ENCODE assay signal across 12 cellular contexts in genomic region chr11:64861227-64861970, GRCh38. TPM values are rescaled to one million over a fixed set of nuclear protein-coding genes. Genes with fewer than 3 reads are reported as not detected.
A peak's percentile ranks its signal among the peaks of the same experiment; 100 is the strongest.
DNase-seq lines count a peak whose midpoint lies in the region; ATAC-seq, FAIRE-seq and TF ChIP-seq lines count a peak whose summit lies in the region.
"Had no signal": no experiment of that assay in that cellular context is flagged by ENCODE, and none has a peak within 500 bp of the region (broad histone marks: within the 10 kb centered on the region; RNA-seq: fewer than 3 reads in every experiment).

No MANE protein-coding gene starts in this region.

- H3K79me2 ChIP-seq in HepG2 (ENCODE audit: insufficient read depth, low read length): peaks cover 28% of the 10 kb centered on the region

- H3K4me3 Mint-ChIP-seq in T-cell: peak overlapping the region; percentile 70 to 82 (median 71)
- H3K4me3 Mint-ChIP-seq: neural crest cell had no signal

- H4K20me1 ChIP-seq in HepG2 (ENCODE audit: insufficient read depth, low read length): no peaks in the 10 kb centered on the region

- H3K27ac ChIP-seq in right atrium auricular region (peak overlapping the region; percentile 91 to 96), HepG2 (ENCODE audit: extremely low read length, insufficient read depth, low read length) (peak overlapping the region; percentile 18), vagina (peak overlapping the region; percentile 86)

- H3K4me1 Mint-ChIP-seq in T-cell: peaks cover 86 to 94% (median 90%) of the 10 kb centered on the region in 3 donors

- no peak overlapping the region for H3K4me2 ChIP-seq in HepG2 (ENCODE audit: low read depth, low read length)

- TF ChIP-seq CTCF in right atrium auricular region (IDR thresholded peaks at IDR 0.05) (no peak), HepG2 (CRISPR knock-in tag; IDR thresholded peaks at IDR 0.05) (no peak), vagina (IDR thresholded peaks at IDR 0.05) (no peak)

- 73% methylated on average over 6 of the region's 6 CpGs for WGBS in HepG2 (ENCODE audit: low lambda C conversion rate)

- H3K4me3 ChIP-seq in right atrium auricular region (no peak overlapping the region), HepG2 (replicated peaks in 1 of 3; ENCODE audit: insufficient read depth in 1 of 3, low read depth in 2 of 3, low read length in 3 of 3) (no peak overlapping the region), vagina (no peak overlapping the region)

- BruUV-seq in HepG2 (replicated peaks; lab: Mats Ljungman, UMichigan): no TSS peak

- ATAC-seq in T-cell (replicated peaks in 1 of 4) (peak in 1 of 4 experiments; percentile 22), HepG2 (peak; percentile 37), HG03159 (IDR thresholded peaks at IDR 0.05; ENCODE audit: unreplicated experiment) (no peak), esophagus mucosa (no peak)

- TF ChIP-seq EP300 in HepG2 (IDR thresholded peaks at IDR 0.05; ENCODE audit: low read depth in 2 of 2, low read length in 2 of 2) (no peak), HepG2 (CRISPR knock-in tag; IDR thresholded peaks at IDR 0.05; ENCODE audit: borderline replicate concordance) (no peak)

- CTCF ChIA-PET in T-cell (lab: Charles Lee): interaction anchor here in 1 of 2 donors (1.5 to 1.7 kb wide), 2 partner anchors 8 to 12 kb away, joined by 4 to 9 read pairs; no protein-coding TSS in a partner anchor
- CTCF ChIA-PET in HepG2 (lab: Yijun Ruan, JAX; ENCODE audit: low intra/inter-chr PET ratio, low total read pairs): no interaction called here

- no peak for FAIRE-seq in HepG2 (lab: Jason Lieb, UNC)

- H3K4me1 ChIP-seq in right atrium auricular region: peaks cover 3 to 96% of the 10 kb centered on the region in 2 donors
- peaks cover 46% of the 10 kb centered on the region for H3K4me1 ChIP-seq in HepG2 (ENCODE audit: insufficient read depth, low read length)
- peaks cover 61% of the 10 kb centered on the region for H3K4me1 ChIP-seq in vagina

- no peak overlapping the region for H3K9ac ChIP-seq in HepG2 (ENCODE audit: insufficient read depth, low read depth, low read length)

- H3K36me3 ChIP-seq in right atrium auricular region (peaks cover 17% of the 10 kb centered on the region), HepG2 (replicated peaks in 1 of 2; ENCODE audit: control insufficient read depth in 1 of 2, insufficient read depth in 2 of 2, low read length in 2 of 2) (peaks cover 7 to 30% of the 10 kb centered on the region in 2 experiments; a peak in 4 of 5 replicates), vagina (peaks cover 0 to 21% of the 10 kb centered on the region in 2 donors)

- POLR2A ChIA-PET in T-cell (lab: Charles Lee) (interaction anchor here (0.6 to 3.0 kb wide), 3 partner anchors 12 to 14 kb away, joined by 3 to 24 read pairs (median 4); no protein-coding TSS in a partner anchor), HepG2 (lab: Yijun Ruan, JAX) (interaction anchor here (1.0 to 2.7 kb wide), 2 partner anchors 9 to 11 kb away, joined by 4 to 10 read pairs; no protein-coding TSS in a partner anchor)

- H3K36me3 Mint-ChIP-seq in T-cell: peaks cover 25% of the 10 kb centered on the region

- no peak for TF ChIP-seq RAD21 in HepG2 (CRISPR knock-in tag; IDR thresholded peaks at IDR 0.05)

- H3K9me3 Mint-ChIP-seq in T-cell: no peaks in the 10 kb centered on the region
- H3K9me3 Mint-ChIP-seq: neural crest cell had no signal

- no peak for TF ChIP-seq POLR2A in HepG2 (IDR thresholded peaks at IDR 0.05; ENCODE audit: insufficient read depth in 1 of 2, low read depth in 2 of 2, low read length in 2 of 2)
- TF ChIP-seq POLR2A in vagina (IDR thresholded peaks at IDR 0.05): no peak

- H3K9me3 ChIP-seq in right atrium auricular region (no peaks in the 10 kb centered on the region), HepG2 (ENCODE audit: low read length) (no peaks in the 10 kb centered on the region), vagina (no peaks in the 10 kb centered on the region)

- in situ Hi-C loops in HepG2 (cut with HindIII; ENCODE audit: extremely low pct_ligation_motif_present, low pct_unique_long_range_greater_than_20kb): no loop called here

- no peaks in the 10 kb centered on the region for H3K27me3 Mint-ChIP-seq in T-cell

- H2AFZ ChIP-seq in HepG2 (ENCODE audit: low read length): no peak overlapping the region

- intact Hi-C loops in cardiac septum (cut with DNase I): no loop called here
- intact Hi-C loops in HepG2 (cut with micrococcal nuclease; ENCODE audit: unreplicated experiment): no loop called here
- intact Hi-C loops in vagina (cut with DNase I): no loop called here

- H3K27ac Mint-ChIP-seq in T-cell: peak overlapping the region; percentile 97 to 99

- H3K27me3 ChIP-seq in right atrium auricular region (no peaks in the 10 kb centered on the region), HepG2 (ENCODE audit: control insufficient read depth in 1 of 2, insufficient read depth in 2 of 2, low read length in 2 of 2) (no peaks in the 10 kb centered on the region), vagina (no peaks in the 10 kb centered on the region)

- DNase-seq in right atrium auricular region (ENCODE audit: low spot score) (no peak), cardiac septum (ENCODE audit: low spot score) (no peak), T-cell (peak in 2 of 34 experiments; percentile 40 to 43), HepG2 (ENCODE audit: low spot score) (no peak), vagina (ENCODE audit: extremely low spot score in 2 of 2) (no peak), NCI-H524 (lab: John Stamatoyannopoulos, UW) (no peak)
- DNase-seq: activated CD4-positive, alpha-beta T cell treated with anti-CD3 and anti-CD28 coated beads for 48 hours; cerebellar nuclear complex; hippocampal formation had no signal

RNA-seq across cellular contexts. Expression of gene CDC42BPG, which starts 16.9 kb away (rescaled TPM):
- total RNA-seq in right atrium auricular region (1 to 10 TPM in 1 of 2 donors, under 1 TPM in 1; 0.33 to 1.0 TPM), cardiac septum (1.2 TPM), T-cell (10 to 100 TPM in 1 of 5 donors, 1 to 10 TPM in 4; 7.4 to 10.5 (median 9.1) TPM), HepG2 (2016; rRNA removed; fragmentation: Illumina TruSeq; extraction: Trizol) (0.77 and 1.4 TPM in 2 replicates), vagina (13.0 TPM), esophagus mucosa (20.5 TPM)
- 0.10 and 0.35 TPM in 2 replicates for total RNA-seq in HepG2 (2016; cell fraction: cytosol; rRNA removed; fragmentation: Illumina TruSeq; extraction: Trizol; ENCODE audit: low read depth)
- total RNA-seq in HepG2 (2016; cell fraction: insoluble cytoplasmic fraction; rRNA removed; fragmentation: Illumina TruSeq; extraction: Trizol): 0.42 and 1.4 TPM in 2 replicates
- 0.37 and 0.38 TPM in 2 replicates for total RNA-seq in HepG2 (2016; cell fraction: membrane; rRNA removed; fragmentation: Illumina TruSeq; extraction: Trizol)
- 1.8 and 2.0 TPM in 2 replicates for total RNA-seq in HepG2 (2016; cell fraction: nucleus; rRNA removed; fragmentation: Illumina TruSeq; extraction: Trizol)
- polyA plus RNA-seq in HepG2 (2011; rRNA removed): 0.55 and 0.99 TPM in 2 replicates
- 0.34 and 0.54 TPM in 2 replicates for polyA plus RNA-seq in HepG2 (2011; cell fraction: cytosol; rRNA removed)
- 6.3 and 7.3 TPM in 2 replicates for polyA plus RNA-seq in HepG2 (2011; cell fraction: nucleus; rRNA removed)
- polyA plus RNA-seq in HepG2 (2012): 1.2 and 1.3 TPM in 2 replicates
- polyA plus RNA-seq in HepG2 (2016; cell fraction: cytosol; fragmentation: Illumina TruSeq; extraction: Trizol; ENCODE audit: low read depth): 0.06 and 0.11 TPM in 2 replicates
- 0.63 and 0.75 TPM in 2 replicates for polyA plus RNA-seq in HepG2 (2016; cell fraction: insoluble cytoplasmic fraction; fragmentation: Illumina TruSeq; extraction: Trizol; ENCODE audit: low read depth)
- polyA plus RNA-seq in HepG2 (2016; cell fraction: membrane; fragmentation: Illumina TruSeq; extraction: Trizol; ENCODE audit: low read depth): 0.24 and 0.70 TPM in 2 replicates
- 4.9 and 5.6 TPM in 2 replicates for polyA plus RNA-seq in HepG2 (2016; cell fraction: nucleus; fragmentation: Illumina TruSeq; extraction: Trizol; ENCODE audit: insufficient read depth, low read depth)
- polyA minus RNA-seq in HepG2 (2011; rRNA and poly(A)+ RNA removed; ENCODE audit: low replicate concordance): 1.3 and 2.7 TPM in 2 replicates
- 0.59 and 1.6 TPM in 2 replicates for polyA minus RNA-seq in HepG2 (2011; cell fraction: cytosol; rRNA and poly(A)+ RNA removed)
- polyA minus RNA-seq in HepG2 (2011; cell fraction: nucleus; rRNA and poly(A)+ RNA removed): 1.9 and 4.0 TPM in 2 replicates

RNA-seq across cellular contexts. Expression of gene EHD1, which starts 17.0 kb away (rescaled TPM):
- total RNA-seq in right atrium auricular region (10 to 100 TPM; 29.5 to 34.1 TPM), cardiac septum (50.9 TPM), T-cell (100 to 1,000 TPM; 126 to 286 (median 269) TPM), HepG2 (2016; rRNA removed; fragmentation: Illumina TruSeq; extraction: Trizol) (22.0 and 26.6 TPM in 2 replicates), vagina (61.6 TPM), esophagus mucosa (25.6 TPM)
- 8.1 and 9.7 TPM in 2 replicates for total RNA-seq in HepG2 (2016; cell fraction: cytosol; rRNA removed; fragmentation: Illumina TruSeq; extraction: Trizol; ENCODE audit: low read depth)
- total RNA-seq in HepG2 (2016; cell fraction: insoluble cytoplasmic fraction; rRNA removed; fragmentation: Illumina TruSeq; extraction: Trizol): 22.9 and 29.1 TPM in 2 replicates
- 11.0 and 11.5 TPM in 2 replicates for total RNA-seq in HepG2 (2016; cell fraction: membrane; rRNA removed; fragmentation: Illumina TruSeq; extraction: Trizol)
- 16.8 and 19.6 TPM in 2 replicates for total RNA-seq in HepG2 (2016; cell fraction: nucleus; rRNA removed; fragmentation: Illumina TruSeq; extraction: Trizol)
- 23.6 and 29.4 TPM in 2 replicates for polyA plus RNA-seq in HepG2 (2011; rRNA removed)
- 20.8 and 31.1 TPM in 2 replicates for polyA plus RNA-seq in HepG2 (2011; cell fraction: cytosol; rRNA removed)
- 42.3 and 43.0 TPM in 2 replicates for polyA plus RNA-seq in HepG2 (2011; cell fraction: nucleus; rRNA removed)
- polyA plus RNA-seq in HepG2 (2012): 18.8 and 23.3 TPM in 2 replicates
- 3.5 and 3.9 TPM in 2 replicates for polyA plus RNA-seq in HepG2 (2016; cell fraction: cytosol; fragmentation: Illumina TruSeq; extraction: Trizol; ENCODE audit: low read depth)
- 29.0 and 35.3 TPM in 2 replicates for polyA plus RNA-seq in HepG2 (2016; cell fraction: insoluble cytoplasmic fraction; fragmentation: Illumina TruSeq; extraction: Trizol; ENCODE audit: low read depth)
- 7.9 and 9.3 TPM in 2 replicates for polyA plus RNA-seq in HepG2 (2016; cell fraction: membrane; fragmentation: Illumina TruSeq; extraction: Trizol; ENCODE audit: low read depth)
- 33.4 and 34.4 TPM in 2 replicates for polyA plus RNA-seq in HepG2 (2016; cell fraction: nucleus; fragmentation: Illumina TruSeq; extraction: Trizol; ENCODE audit: insufficient read depth, low read depth)
- polyA minus RNA-seq in HepG2 (2011; rRNA and poly(A)+ RNA removed; ENCODE audit: low replicate concordance): 63.9 and 78.7 TPM in 2 replicates
- 21.2 and 28.0 TPM in 2 replicates for polyA minus RNA-seq in HepG2 (2011; cell fraction: cytosol; rRNA and poly(A)+ RNA removed)
- polyA minus RNA-seq in HepG2 (2011; cell fraction: nucleus; rRNA and poly(A)+ RNA removed): 15.5 and 22.1 TPM in 2 replicates

RNA-seq across cellular contexts. Expression of gene MEN1, which starts 51.0 kb away (rescaled TPM):
- total RNA-seq in right atrium auricular region (1 to 10 TPM; 7.2 to 9.8 TPM), cardiac septum (8.6 TPM), T-cell (10 to 100 TPM; 31.7 to 62.0 (median 49.6) TPM), HepG2 (2016; rRNA removed; fragmentation: Illumina TruSeq; extraction: Trizol) (15.3 and 20.5 TPM in 2 replicates), vagina (27.0 TPM), esophagus mucosa (15.6 TPM)
- total RNA-seq in HepG2 (2016; cell fraction: cytosol; rRNA removed; fragmentation: Illumina TruSeq; extraction: Trizol; ENCODE audit: low read depth): 3.8 and 4.3 TPM in 2 replicates
- total RNA-seq in HepG2 (2016; cell fraction: insoluble cytoplasmic fraction; rRNA removed; fragmentation: Illumina TruSeq; extraction: Trizol): 11.7 and 21.5 TPM in 2 replicates
- 9.8 and 11.2 TPM in 2 replicates for total RNA-seq in HepG2 (2016; cell fraction: membrane; rRNA removed; fragmentation: Illumina TruSeq; extraction: Trizol)
- total RNA-seq in HepG2 (2016; cell fraction: nucleus; rRNA removed; fragmentation: Illumina TruSeq; extraction: Trizol): 16.8 and 17.9 TPM in 2 replicates
- 27.3 and 30.9 TPM in 2 replicates for polyA plus RNA-seq in HepG2 (2011; rRNA removed)
- 11.1 and 16.7 TPM in 2 replicates for polyA plus RNA-seq in HepG2 (2011; cell fraction: cytosol; rRNA removed)
- polyA plus RNA-seq in HepG2 (2011; cell fraction: nucleus; rRNA removed): 97.2 and 109 TPM in 2 replicates
- polyA plus RNA-seq in HepG2 (2012): 19.6 and 26.4 TPM in 2 replicates
- polyA plus RNA-seq in HepG2 (2016; cell fraction: cytosol; fragmentation: Illumina TruSeq; extraction: Trizol; ENCODE audit: low read depth): 5.0 and 5.9 TPM in 2 replicates
- 24.4 and 31.0 TPM in 2 replicates for polyA plus RNA-seq in HepG2 (2016; cell fraction: insoluble cytoplasmic fraction; fragmentation: Illumina TruSeq; extraction: Trizol; ENCODE audit: low read depth)
- 13.6 and 15.0 TPM in 2 replicates for polyA plus RNA-seq in HepG2 (2016; cell fraction: membrane; fragmentation: Illumina TruSeq; extraction: Trizol; ENCODE audit: low read depth)
- polyA plus RNA-seq in HepG2 (2016; cell fraction: nucleus; fragmentation: Illumina TruSeq; extraction: Trizol; ENCODE audit: insufficient read depth, low read depth): 70.2 and 70.8 TPM in 2 replicates
- polyA minus RNA-seq in HepG2 (2011; rRNA and poly(A)+ RNA removed; ENCODE audit: low replicate concordance): 38.1 and 40.7 TPM in 2 replicates
- polyA minus RNA-seq in HepG2 (2011; cell fraction: cytosol; rRNA and poly(A)+ RNA removed): 14.8 and 15.4 TPM in 2 replicates
- 11.1 and 15.7 TPM in 2 replicates for polyA minus RNA-seq in HepG2 (2011; cell fraction: nucleus; rRNA and poly(A)+ RNA removed)

RNA-seq across cellular contexts. Expression of gene ATG2A, which starts 55.6 kb away (rescaled TPM):
- total RNA-seq in right atrium auricular region: 10 to 100 TPM; 16.0 to 24.1 TPM
- 14.6 TPM for total RNA-seq in cardiac septum
- 100 to 1,000 TPM in 1 of 5 donors, 10 to 100 TPM in 4; 50.9 to 165 (median 55.4) TPM for total RNA-seq in T-cell
- 6.5 and 6.7 TPM in 2 replicates for total RNA-seq in HepG2 (2016; rRNA removed; fragmentation: Illumina TruSeq; extraction: Trizol)
- 5.0 and 5.3 TPM in 2 replicates for total RNA-seq in HepG2 (2016; cell fraction: cytosol; rRNA removed; fragmentation: Illumina TruSeq; extraction: Trizol; ENCODE audit: low read depth)
- total RNA-seq in HepG2 (2016; cell fraction: insoluble cytoplasmic fraction; rRNA removed; fragmentation: Illumina TruSeq; extraction: Trizol): 5.7 and 6.9 TPM in 2 replicates
- 3.5 and 4.7 TPM in 2 replicates for total RNA-seq in HepG2 (2016; cell fraction: membrane; rRNA removed; fragmentation: Illumina TruSeq; extraction: Trizol)
- total RNA-seq in HepG2 (2016; cell fraction: nucleus; rRNA removed; fragmentation: Illumina TruSeq; extraction: Trizol): 7.1 and 8.3 TPM in 2 replicates
- polyA plus RNA-seq in HepG2 (2011; rRNA removed): 8.0 and 13.2 TPM in 2 replicates
- 4.6 and 6.5 TPM in 2 replicates for polyA plus RNA-seq in HepG2 (2011; cell fraction: cytosol; rRNA removed)
- 81.8 and 92.1 TPM in 2 replicates for polyA plus RNA-seq in HepG2 (2011; cell fraction: nucleus; rRNA removed)
- 14.9 and 21.4 TPM in 2 replicates for polyA plus RNA-seq in HepG2 (2012)
- 1.0 and 1.2 TPM in 2 replicates for polyA plus RNA-seq in HepG2 (2016; cell fraction: cytosol; fragmentation: Illumina TruSeq; extraction: Trizol; ENCODE audit: low read depth)
- 5.5 and 7.6 TPM in 2 replicates for polyA plus RNA-seq in HepG2 (2016; cell fraction: insoluble cytoplasmic fraction; fragmentation: Illumina TruSeq; extraction: Trizol; ENCODE audit: low read depth)
- 1.9 and 2.0 TPM in 2 replicates for polyA plus RNA-seq in HepG2 (2016; cell fraction: membrane; fragmentation: Illumina TruSeq; extraction: Trizol; ENCODE audit: low read depth)
- polyA plus RNA-seq in HepG2 (2016; cell fraction: nucleus; fragmentation: Illumina TruSeq; extraction: Trizol; ENCODE audit: insufficient read depth, low read depth): 19.9 and 22.1 TPM in 2 replicates
- polyA minus RNA-seq in HepG2 (2011; rRNA and poly(A)+ RNA removed; ENCODE audit: low replicate concordance): 20.7 and 23.4 TPM in 2 replicates
- polyA minus RNA-seq in HepG2 (2011; cell fraction: cytosol; rRNA and poly(A)+ RNA removed): 11.5 and 17.2 TPM in 2 replicates
- 24.7 and 27.0 TPM in 2 replicates for polyA minus RNA-seq in HepG2 (2011; cell fraction: nucleus; rRNA and poly(A)+ RNA removed)
- 27.0 TPM for total RNA-seq in vagina
- 10.7 TPM for total RNA-seq in esophagus mucosa

RNA-seq across cellular contexts. Expression of gene MAP4K2, which starts 58.4 kb away (rescaled TPM):
- 10 to 100 TPM; 19.4 to 20.4 TPM for total RNA-seq in right atrium auricular region
- 6.7 TPM for total RNA-seq in cardiac septum
- total RNA-seq in T-cell: 100 to 1,000 TPM in 3 of 5 donors, 10 to 100 TPM in 2; 80.9 to 131 (median 102) TPM
- 7.8 and 8.3 TPM in 2 replicates for total RNA-seq in HepG2 (2016; rRNA removed; fragmentation: Illumina TruSeq; extraction: Trizol)
- 3.5 and 4.1 TPM in 2 replicates for total RNA-seq in HepG2 (2016; cell fraction: cytosol; rRNA removed; fragmentation: Illumina TruSeq; extraction: Trizol; ENCODE audit: low read depth)
- total RNA-seq in HepG2 (2016; cell fraction: insoluble cytoplasmic fraction; rRNA removed; fragmentation: Illumina TruSeq; extraction: Trizol): 4.8 and 7.6 TPM in 2 replicates
- 10.9 and 11.1 TPM in 2 replicates for total RNA-seq in HepG2 (2016; cell fraction: membrane; rRNA removed; fragmentation: Illumina TruSeq; extraction: Trizol)
- 6.7 and 7.4 TPM in 2 replicates for total RNA-seq in HepG2 (2016; cell fraction: nucleus; rRNA removed; fragmentation: Illumina TruSeq; extraction: Trizol)
- polyA plus RNA-seq in HepG2 (2011; rRNA removed): 15.5 and 17.6 TPM in 2 replicates
- polyA plus RNA-seq in HepG2 (2011; cell fraction: cytosol; rRNA removed): 7.7 and 11.1 TPM in 2 replicates
- polyA plus RNA-seq in HepG2 (2011; cell fraction: nucleus; rRNA removed): 71.3 and 101 TPM in 2 replicates
- polyA plus RNA-seq in HepG2 (2012): 8.7 and 10.1 TPM in 2 replicates
- polyA plus RNA-seq in HepG2 (2016; cell fraction: cytosol; fragmentation: Illumina TruSeq; extraction: Trizol; ENCODE audit: low read depth): 5.1 and 6.2 TPM in 2 replicates
- polyA plus RNA-seq in HepG2 (2016; cell fraction: insoluble cytoplasmic fraction; fragmentation: Illumina TruSeq; extraction: Trizol; ENCODE audit: low read depth): 7.8 and 9.1 TPM in 2 replicates
- 9.5 and 11.8 TPM in 2 replicates for polyA plus RNA-seq in HepG2 (2016; cell fraction: membrane; fragmentation: Illumina TruSeq; extraction: Trizol; ENCODE audit: low read depth)
- 20.0 and 20.1 TPM in 2 replicates for polyA plus RNA-seq in HepG2 (2016; cell fraction: nucleus; fragmentation: Illumina TruSeq; extraction: Trizol; ENCODE audit: insufficient read depth, low read depth)
- 25.9 and 40.8 TPM in 2 replicates for polyA minus RNA-seq in HepG2 (2011; rRNA and poly(A)+ RNA removed; ENCODE audit: low replicate concordance)
- 4.3 and 6.6 TPM in 2 replicates for polyA minus RNA-seq in HepG2 (2011; cell fraction: cytosol; rRNA and poly(A)+ RNA removed)
- polyA minus RNA-seq in HepG2 (2011; cell fraction: nucleus; rRNA and poly(A)+ RNA removed): 8.7 and 10.9 TPM in 2 replicates
- total RNA-seq in vagina: 20.6 TPM
- 5.4 TPM for total RNA-seq in esophagus mucosa

Comparison
In these comparisons a context has a peak if more than half of its experiments do, and no peak if none do; other contexts are left out.
1. H3K27ac ChIP-seq: peak in every context shown above with its lines; median percentile 94 in right atrium auricular region; 86 in vagina; 18 in HepG2.